In the genomic region with DNA sequence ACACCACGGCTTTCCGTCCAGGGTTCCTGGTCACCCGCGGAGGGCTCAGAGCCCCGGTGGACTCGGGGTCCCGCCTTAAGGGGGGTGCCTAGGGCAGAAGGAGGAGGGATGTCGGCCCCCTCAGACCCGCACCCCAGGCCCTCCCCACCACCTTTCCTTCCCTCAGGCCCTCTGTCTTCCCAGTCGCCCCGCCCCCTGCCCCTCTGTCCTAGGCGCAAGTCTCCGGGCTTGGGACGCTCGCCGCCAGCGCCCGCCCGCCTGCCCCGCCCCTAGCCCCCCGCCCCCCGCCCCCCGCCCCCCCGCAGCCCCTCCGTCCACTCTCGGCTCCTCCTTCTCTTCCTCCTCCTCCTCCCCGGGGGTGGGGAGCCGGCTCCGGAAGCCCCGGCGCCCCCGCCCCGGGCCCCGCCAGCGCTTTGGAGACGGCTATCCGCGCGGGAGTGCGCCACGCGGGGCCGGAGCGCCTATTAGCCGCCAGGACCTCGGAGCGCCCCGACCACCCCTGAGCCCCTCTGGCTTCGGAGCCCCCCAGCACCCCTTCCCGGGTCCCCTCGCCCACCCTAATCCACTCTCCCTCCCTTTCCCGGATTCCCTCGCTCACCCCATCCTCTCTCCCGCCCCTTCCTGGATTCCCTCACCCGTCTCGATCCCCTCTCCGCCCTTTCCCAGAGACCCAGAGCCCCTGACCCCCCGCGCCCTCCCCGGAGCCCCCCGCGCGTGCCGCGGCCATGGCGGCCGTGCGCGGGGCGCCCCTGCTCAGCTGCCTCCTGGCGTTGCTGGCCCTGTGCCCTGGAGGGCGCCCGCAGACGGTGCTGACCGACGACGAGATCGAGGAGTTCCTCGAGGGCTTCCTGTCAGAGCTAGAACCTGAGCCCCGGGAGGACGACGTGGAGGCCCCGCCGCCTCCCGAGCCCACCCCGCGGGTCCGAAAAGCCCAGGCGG, we compare ENCODE assay signal across 1 cellular context.
TF ChIP-seq lines count a peak whose summit lies in the region.

A gene (plus strand): TSS at position 405 of the 939 bp plus-strand sequence. CDS start 321 bp downstream, at position 726.

TF ChIP-seq in SK-N-SH, 30 proteins besides CTCF, POLR2A, EP300 and RAD21 (continued from another document):
- TF ChIP-seq, protein P1, sequence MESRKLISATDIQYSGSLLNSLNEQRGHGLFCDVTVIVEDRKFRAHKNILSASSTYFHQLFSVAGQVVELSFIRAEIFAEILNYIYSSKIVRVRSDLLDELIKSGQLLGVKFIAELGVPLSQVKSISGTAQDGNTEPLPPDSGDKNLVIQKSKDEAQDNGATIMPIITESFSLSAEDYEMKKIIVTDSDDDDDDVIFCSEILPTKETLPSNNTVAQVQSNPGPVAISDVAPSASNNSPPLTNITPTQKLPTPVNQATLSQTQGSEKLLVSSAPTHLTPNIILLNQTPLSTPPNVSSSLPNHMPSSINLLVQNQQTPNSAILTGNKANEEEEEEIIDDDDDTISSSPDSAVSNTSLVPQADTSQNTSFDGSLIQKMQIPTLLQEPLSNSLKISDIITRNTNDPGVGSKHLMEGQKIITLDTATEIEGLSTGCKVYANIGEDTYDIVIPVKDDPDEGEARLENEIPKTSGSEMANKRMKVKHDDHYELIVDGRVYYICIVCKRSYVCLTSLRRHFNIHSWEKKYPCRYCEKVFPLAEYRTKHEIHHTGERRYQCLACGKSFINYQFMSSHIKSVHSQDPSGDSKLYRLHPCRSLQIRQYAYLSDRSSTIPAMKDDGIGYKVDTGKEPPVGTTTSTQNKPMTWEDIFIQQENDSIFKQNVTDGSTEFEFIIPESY (IDR thresholded peaks at IDR 0.05; ENCODE audit: borderline replicate concordance, low read depth), result no peak
- TF ChIP-seq, protein P2, sequence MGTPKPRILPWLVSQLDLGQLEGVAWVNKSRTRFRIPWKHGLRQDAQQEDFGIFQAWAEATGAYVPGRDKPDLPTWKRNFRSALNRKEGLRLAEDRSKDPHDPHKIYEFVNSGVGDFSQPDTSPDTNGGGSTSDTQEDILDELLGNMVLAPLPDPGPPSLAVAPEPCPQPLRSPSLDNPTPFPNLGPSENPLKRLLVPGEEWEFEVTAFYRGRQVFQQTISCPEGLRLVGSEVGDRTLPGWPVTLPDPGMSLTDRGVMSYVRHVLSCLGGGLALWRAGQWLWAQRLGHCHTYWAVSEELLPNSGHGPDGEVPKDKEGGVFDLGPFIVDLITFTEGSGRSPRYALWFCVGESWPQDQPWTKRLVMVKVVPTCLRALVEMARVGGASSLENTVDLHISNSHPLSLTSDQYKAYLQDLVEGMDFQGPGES (IDR thresholded peaks at IDR 0.05; ENCODE audit: low read depth, low read length), result no peak
- TF ChIP-seq CHD2 (IDR thresholded peaks at IDR 0.05; ENCODE audit: low read length, partially characterized antibody) (no peak), TCF12 (IDR thresholded peaks at IDR 0.05) (no peak), NFIC (IDR thresholded peaks at IDR 0.05; ENCODE audit: borderline replicate concordance) (peak; percentile 26; the same call in 1 of the 2 replicates), RXRA (IDR thresholded peaks at IDR 0.05; ENCODE audit: borderline replicate concordance, low read depth) (no peak), RCOR1 (IDR thresholded peaks at IDR 0.05; ENCODE audit: low read length) (no peak), EZH2phosphoT487 (IDR thresholded peaks at IDR 0.05; ENCODE audit: borderline replicate concordance, low read depth) (no peak)
- TF ChIP-seq, protein P3, sequence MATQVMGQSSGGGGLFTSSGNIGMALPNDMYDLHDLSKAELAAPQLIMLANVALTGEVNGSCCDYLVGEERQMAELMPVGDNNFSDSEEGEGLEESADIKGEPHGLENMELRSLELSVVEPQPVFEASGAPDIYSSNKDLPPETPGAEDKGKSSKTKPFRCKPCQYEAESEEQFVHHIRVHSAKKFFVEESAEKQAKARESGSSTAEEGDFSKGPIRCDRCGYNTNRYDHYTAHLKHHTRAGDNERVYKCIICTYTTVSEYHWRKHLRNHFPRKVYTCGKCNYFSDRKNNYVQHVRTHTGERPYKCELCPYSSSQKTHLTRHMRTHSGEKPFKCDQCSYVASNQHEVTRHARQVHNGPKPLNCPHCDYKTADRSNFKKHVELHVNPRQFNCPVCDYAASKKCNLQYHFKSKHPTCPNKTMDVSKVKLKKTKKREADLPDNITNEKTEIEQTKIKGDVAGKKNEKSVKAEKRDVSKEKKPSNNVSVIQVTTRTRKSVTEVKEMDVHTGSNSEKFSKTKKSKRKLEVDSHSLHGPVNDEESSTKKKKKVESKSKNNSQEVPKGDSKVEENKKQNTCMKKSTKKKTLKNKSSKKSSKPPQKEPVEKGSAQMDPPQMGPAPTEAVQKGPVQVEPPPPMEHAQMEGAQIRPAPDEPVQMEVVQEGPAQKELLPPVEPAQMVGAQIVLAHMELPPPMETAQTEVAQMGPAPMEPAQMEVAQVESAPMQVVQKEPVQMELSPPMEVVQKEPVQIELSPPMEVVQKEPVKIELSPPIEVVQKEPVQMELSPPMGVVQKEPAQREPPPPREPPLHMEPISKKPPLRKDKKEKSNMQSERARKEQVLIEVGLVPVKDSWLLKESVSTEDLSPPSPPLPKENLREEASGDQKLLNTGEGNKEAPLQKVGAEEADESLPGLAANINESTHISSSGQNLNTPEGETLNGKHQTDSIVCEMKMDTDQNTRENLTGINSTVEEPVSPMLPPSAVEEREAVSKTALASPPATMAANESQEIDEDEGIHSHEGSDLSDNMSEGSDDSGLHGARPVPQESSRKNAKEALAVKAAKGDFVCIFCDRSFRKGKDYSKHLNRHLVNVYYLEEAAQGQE (IDR thresholded peaks at IDR 0.05; ENCODE audit: low read depth, low read length), result no peak
